ENCODE assay signal across 1 cellular context in the genomic region with DNA sequence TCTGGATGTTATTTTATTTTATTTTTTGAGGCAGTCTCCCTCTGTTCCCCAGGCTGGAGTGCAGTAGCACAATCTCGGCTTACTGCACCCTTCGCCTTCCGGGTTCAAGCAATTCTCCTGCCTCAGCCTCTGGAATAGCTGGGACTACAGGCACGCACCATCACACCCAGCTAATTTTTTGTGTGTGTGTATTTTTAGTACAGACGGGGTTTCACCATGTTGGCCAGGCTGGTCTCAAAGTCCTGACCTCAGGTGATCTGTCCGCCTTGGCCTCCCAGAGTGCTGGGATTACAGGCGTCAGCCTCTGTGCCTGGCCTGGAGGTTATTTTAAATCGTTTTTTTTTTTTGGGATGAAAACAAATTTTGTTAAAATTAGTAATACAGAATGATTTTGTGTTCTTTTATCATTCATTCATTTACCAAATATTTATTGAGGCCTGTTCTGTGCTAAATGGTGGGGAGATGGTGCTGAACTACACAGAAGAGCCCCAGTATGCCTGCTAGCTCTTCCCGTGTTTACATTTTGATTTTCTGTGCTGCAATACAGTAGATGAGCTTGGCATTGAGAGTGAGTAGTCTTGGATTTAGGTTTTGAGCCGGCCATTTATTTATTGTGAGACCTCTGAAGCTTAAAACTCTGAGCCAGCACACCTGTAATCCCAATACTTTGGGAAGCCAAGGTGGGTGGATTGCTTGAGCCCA.
TF ChIP-seq lines count a peak whose summit lies in the region.

No MANE protein-coding gene starts in this region.

TF ChIP-seq in HepG2, 621 proteins besides CTCF, POLR2A, EP300 and RAD21 (continued from another document and continues in another):
- TF ChIP-seq, protein P1, sequence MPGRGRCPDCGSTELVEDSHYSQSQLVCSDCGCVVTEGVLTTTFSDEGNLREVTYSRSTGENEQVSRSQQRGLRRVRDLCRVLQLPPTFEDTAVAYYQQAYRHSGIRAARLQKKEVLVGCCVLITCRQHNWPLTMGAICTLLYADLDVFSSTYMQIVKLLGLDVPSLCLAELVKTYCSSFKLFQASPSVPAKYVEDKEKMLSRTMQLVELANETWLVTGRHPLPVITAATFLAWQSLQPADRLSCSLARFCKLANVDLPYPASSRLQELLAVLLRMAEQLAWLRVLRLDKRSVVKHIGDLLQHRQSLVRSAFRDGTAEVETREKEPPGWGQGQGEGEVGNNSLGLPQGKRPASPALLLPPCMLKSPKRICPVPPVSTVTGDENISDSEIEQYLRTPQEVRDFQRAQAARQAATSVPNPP (CRISPR knock-in tag; IDR thresholded peaks at IDR 0.05) = no peak
- TF ChIP-seq, protein P2, sequence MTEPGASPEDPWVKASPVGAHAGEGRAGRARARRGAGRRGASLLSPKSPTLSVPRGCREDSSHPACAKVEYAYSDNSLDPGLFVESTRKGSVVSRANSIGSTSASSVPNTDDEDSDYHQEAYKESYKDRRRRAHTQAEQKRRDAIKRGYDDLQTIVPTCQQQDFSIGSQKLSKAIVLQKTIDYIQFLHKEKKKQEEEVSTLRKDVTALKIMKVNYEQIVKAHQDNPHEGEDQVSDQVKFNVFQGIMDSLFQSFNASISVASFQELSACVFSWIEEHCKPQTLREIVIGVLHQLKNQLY (CRISPR knock-in tag; IDR thresholded peaks at IDR 0.05) = no peak
- TF ChIP-seq ELF3 (CRISPR knock-in tag; IDR thresholded peaks at IDR 0.05) (0 out of 2 replicates have a peak, but pooled peaks have one; percentile 2), NCOA2 (CRISPR knock-in tag; IDR thresholded peaks at IDR 0.05) (no peak), FLYWCH1 (CRISPR knock-in tag; IDR thresholded peaks at IDR 0.05) (no peak), ZNF260 (CRISPR knock-in tag; IDR thresholded peaks at IDR 0.05; ENCODE audit: borderline replicate concordance, low read depth) (no peak), MYC (CRISPR knock-in tag; IDR thresholded peaks at IDR 0.05; ENCODE audit: borderline replicate concordance) (0 out of 2 replicates have a peak, but pooled peaks have one; percentile 13), GFI1 (CRISPR knock-in tag; IDR thresholded peaks at IDR 0.05; ENCODE audit: borderline replicate concordance) (peak; percentile 70), MAFG (CRISPR knock-in tag; IDR thresholded peaks at IDR 0.05) (no peak), PHF21A (CRISPR knock-in tag; IDR thresholded peaks at IDR 0.05) (0 out of 2 replicates have a peak, but pooled peaks have one; percentile 33), NKX3-1 (CRISPR knock-in tag; IDR thresholded peaks at IDR 0.05) (no peak), FOXA3 (CRISPR knock-in tag; IDR thresholded peaks at IDR 0.05) (peak; percentile 60), DNMT1 (CRISPR knock-in tag; IDR thresholded peaks at IDR 0.05) (no peak), KAT8 (CRISPR knock-in tag; IDR thresholded peaks at IDR 0.05) (no peak; the same call in 1 of the 2 replicates), SRSF4 (IDR thresholded peaks at IDR 0.05; ENCODE audit: low read depth, low read length, poor library complexity, severe bottlenecking) (no peak), NFRKB (IDR thresholded peaks at IDR 0.05) (no peak), NCOR1 (IDR thresholded peaks at IDR 0.05; ENCODE audit: borderline replicate concordance, low read length) (peak; percentile 38; the same call in 1 of the 2 replicates), ZNF652 (CRISPR knock-in tag; IDR thresholded peaks at IDR 0.05; ENCODE audit: borderline replicate concordance, low read depth) (peak; percentile 66; the same call in 1 of the 2 replicates), NR2F6 (IDR thresholded peaks at IDR 0.05) (peak; percentile 31; the same call in 1 of the 2 replicates), NR2F6 (CRISPR knock-in tag; IDR thresholded peaks at IDR 0.05) (peak; percentile 69), ZNF230 (CRISPR knock-in tag; IDR thresholded peaks at IDR 0.05) (no peak), ZNF790 (CRISPR knock-in tag; IDR thresholded peaks at IDR 0.05; ENCODE audit: borderline replicate concordance) (no peak), RARA (CRISPR knock-in tag; IDR thresholded peaks at IDR 0.05) (peak; percentile 72), ZNF446 (CRISPR knock-in tag; IDR thresholded peaks at IDR 0.05) (no peak), ZFAT (CRISPR knock-in tag; conservative IDR thresholded peaks at IDR 0.05) (no peak), SRSF1 (optimal IDR thresholded peaks at IDR 0.05; ENCODE audit: low read depth, low read length) (no peak), RORA (CRISPR knock-in tag; IDR thresholded peaks at IDR 0.05) (no peak), ISL2 (CRISPR knock-in tag; IDR thresholded peaks at IDR 0.05) (no peak), ZBTB7A (CRISPR knock-in tag; IDR thresholded peaks at IDR 0.05) (no peak), THAP11 (CRISPR knock-in tag; IDR thresholded peaks at IDR 0.05) (0 out of 2 replicates have a peak, but pooled peaks have one; percentile 14), CBFB (CRISPR knock-in tag; IDR thresholded peaks at IDR 0.05) (no peak), FOSL2 (CRISPR knock-in tag; IDR thresholded peaks at IDR 0.05) (no peak)
- TF ChIP-seq, protein P3, sequence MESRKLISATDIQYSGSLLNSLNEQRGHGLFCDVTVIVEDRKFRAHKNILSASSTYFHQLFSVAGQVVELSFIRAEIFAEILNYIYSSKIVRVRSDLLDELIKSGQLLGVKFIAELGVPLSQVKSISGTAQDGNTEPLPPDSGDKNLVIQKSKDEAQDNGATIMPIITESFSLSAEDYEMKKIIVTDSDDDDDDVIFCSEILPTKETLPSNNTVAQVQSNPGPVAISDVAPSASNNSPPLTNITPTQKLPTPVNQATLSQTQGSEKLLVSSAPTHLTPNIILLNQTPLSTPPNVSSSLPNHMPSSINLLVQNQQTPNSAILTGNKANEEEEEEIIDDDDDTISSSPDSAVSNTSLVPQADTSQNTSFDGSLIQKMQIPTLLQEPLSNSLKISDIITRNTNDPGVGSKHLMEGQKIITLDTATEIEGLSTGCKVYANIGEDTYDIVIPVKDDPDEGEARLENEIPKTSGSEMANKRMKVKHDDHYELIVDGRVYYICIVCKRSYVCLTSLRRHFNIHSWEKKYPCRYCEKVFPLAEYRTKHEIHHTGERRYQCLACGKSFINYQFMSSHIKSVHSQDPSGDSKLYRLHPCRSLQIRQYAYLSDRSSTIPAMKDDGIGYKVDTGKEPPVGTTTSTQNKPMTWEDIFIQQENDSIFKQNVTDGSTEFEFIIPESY (CRISPR knock-in tag; IDR thresholded peaks at IDR 0.05) = no peak
- TF ChIP-seq, protein P4, sequence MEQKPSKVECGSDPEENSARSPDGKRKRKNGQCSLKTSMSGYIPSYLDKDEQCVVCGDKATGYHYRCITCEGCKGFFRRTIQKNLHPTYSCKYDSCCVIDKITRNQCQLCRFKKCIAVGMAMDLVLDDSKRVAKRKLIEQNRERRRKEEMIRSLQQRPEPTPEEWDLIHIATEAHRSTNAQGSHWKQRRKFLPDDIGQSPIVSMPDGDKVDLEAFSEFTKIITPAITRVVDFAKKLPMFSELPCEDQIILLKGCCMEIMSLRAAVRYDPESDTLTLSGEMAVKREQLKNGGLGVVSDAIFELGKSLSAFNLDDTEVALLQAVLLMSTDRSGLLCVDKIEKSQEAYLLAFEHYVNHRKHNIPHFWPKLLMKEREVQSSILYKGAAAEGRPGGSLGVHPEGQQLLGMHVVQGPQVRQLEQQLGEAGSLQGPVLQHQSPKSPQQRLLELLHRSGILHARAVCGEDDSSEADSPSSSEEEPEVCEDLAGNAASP (CRISPR knock-in tag; IDR thresholded peaks at IDR 0.05; ENCODE audit: borderline replicate concordance) = peak; percentile 96; the same call in 1 of the 2 replicates
- TF ChIP-seq, protein P5, sequence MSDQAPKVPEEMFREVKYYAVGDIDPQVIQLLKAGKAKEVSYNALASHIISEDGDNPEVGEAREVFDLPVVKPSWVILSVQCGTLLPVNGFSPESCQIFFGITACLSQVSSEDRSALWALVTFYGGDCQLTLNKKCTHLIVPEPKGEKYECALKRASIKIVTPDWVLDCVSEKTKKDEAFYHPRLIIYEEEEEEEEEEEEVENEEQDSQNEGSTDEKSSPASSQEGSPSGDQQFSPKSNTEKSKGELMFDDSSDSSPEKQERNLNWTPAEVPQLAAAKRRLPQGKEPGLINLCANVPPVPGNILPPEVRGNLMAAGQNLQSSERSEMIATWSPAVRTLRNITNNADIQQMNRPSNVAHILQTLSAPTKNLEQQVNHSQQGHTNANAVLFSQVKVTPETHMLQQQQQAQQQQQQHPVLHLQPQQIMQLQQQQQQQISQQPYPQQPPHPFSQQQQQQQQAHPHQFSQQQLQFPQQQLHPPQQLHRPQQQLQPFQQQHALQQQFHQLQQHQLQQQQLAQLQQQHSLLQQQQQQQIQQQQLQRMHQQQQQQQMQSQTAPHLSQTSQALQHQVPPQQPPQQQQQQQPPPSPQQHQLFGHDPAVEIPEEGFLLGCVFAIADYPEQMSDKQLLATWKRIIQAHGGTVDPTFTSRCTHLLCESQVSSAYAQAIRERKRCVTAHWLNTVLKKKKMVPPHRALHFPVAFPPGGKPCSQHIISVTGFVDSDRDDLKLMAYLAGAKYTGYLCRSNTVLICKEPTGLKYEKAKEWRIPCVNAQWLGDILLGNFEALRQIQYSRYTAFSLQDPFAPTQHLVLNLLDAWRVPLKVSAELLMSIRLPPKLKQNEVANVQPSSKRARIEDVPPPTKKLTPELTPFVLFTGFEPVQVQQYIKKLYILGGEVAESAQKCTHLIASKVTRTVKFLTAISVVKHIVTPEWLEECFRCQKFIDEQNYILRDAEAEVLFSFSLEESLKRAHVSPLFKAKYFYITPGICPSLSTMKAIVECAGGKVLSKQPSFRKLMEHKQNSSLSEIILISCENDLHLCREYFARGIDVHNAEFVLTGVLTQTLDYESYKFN (CRISPR knock-in tag; conservative IDR thresholded peaks at IDR 0.05) = peak; percentile 53
- TF ChIP-seq, protein P6, sequence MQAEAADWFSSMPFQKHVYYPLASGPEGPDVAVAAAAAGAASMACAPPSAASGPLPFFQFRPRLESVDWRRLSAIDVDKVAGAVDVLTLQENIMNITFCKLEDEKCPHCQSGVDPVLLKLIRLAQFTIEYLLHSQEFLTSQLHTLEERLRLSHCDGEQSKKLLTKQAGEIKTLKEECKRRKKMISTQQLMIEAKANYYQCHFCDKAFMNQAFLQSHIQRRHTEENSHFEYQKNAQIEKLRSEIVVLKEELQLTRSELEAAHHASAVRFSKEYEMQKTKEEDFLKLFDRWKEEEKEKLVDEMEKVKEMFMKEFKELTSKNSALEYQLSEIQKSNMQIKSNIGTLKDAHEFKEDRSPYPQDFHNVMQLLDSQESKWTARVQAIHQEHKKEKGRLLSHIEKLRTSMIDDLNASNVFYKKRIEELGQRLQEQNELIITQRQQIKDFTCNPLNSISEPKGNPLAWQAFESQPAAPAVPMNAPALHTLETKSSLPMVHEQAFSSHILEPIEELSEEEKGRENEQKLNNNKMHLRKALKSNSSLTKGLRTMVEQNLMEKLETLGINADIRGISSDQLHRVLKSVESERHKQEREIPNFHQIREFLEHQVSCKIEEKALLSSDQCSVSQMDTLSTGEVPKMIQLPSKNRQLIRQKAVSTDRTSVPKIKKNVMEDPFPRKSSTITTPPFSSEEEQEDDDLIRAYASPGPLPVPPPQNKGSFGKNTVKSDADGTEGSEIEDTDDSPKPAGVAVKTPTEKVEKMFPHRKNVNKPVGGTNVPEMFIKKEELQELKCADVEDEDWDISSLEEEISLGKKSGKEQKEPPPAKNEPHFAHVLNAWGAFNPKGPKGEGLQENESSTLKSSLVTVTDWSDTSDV (CRISPR knock-in tag; IDR thresholded peaks at IDR 0.05) = no peak
- TF ChIP-seq, protein P7, sequence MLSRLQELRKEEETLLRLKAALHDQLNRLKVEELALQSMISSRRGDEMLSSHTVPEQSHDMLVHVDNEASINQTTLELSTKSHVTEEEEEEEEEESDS (CRISPR knock-in tag; IDR thresholded peaks at IDR 0.05; ENCODE audit: borderline replicate concordance) = no peak
- TF ChIP-seq, protein P8, sequence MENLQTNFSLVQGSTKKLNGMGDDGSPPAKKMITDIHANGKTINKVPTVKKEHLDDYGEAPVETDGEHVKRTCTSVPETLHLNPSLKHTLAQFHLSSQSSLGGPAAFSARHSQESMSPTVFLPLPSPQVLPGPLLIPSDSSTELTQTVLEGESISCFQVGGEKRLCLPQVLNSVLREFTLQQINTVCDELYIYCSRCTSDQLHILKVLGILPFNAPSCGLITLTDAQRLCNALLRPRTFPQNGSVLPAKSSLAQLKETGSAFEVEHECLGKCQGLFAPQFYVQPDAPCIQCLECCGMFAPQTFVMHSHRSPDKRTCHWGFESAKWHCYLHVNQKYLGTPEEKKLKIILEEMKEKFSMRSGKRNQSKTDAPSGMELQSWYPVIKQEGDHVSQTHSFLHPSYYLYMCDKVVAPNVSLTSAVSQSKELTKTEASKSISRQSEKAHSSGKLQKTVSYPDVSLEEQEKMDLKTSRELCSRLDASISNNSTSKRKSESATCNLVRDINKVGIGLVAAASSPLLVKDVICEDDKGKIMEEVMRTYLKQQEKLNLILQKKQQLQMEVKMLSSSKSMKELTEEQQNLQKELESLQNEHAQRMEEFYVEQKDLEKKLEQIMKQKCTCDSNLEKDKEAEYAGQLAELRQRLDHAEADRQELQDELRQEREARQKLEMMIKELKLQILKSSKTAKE (CRISPR knock-in tag; IDR thresholded peaks at IDR 0.05; ENCODE audit: borderline replicate concordance) = peak; percentile 74
- TF ChIP-seq, protein P9, sequence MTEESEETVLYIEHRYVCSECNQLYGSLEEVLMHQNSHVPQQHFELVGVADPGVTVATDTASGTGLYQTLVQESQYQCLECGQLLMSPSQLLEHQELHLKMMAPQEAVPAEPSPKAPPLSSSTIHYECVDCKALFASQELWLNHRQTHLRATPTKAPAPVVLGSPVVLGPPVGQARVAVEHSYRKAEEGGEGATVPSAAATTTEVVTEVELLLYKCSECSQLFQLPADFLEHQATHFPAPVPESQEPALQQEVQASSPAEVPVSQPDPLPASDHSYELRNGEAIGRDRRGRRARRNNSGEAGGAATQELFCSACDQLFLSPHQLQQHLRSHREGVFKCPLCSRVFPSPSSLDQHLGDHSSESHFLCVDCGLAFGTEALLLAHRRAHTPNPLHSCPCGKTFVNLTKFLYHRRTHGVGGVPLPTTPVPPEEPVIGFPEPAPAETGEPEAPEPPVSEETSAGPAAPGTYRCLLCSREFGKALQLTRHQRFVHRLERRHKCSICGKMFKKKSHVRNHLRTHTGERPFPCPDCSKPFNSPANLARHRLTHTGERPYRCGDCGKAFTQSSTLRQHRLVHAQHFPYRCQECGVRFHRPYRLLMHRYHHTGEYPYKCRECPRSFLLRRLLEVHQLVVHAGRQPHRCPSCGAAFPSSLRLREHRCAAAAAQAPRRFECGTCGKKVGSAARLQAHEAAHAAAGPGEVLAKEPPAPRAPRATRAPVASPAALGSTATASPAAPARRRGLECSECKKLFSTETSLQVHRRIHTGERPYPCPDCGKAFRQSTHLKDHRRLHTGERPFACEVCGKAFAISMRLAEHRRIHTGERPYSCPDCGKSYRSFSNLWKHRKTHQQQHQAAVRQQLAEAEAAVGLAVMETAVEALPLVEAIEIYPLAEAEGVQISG (CRISPR knock-in tag; IDR thresholded peaks at IDR 0.05) = no peak
- TF ChIP-seq, protein P10, sequence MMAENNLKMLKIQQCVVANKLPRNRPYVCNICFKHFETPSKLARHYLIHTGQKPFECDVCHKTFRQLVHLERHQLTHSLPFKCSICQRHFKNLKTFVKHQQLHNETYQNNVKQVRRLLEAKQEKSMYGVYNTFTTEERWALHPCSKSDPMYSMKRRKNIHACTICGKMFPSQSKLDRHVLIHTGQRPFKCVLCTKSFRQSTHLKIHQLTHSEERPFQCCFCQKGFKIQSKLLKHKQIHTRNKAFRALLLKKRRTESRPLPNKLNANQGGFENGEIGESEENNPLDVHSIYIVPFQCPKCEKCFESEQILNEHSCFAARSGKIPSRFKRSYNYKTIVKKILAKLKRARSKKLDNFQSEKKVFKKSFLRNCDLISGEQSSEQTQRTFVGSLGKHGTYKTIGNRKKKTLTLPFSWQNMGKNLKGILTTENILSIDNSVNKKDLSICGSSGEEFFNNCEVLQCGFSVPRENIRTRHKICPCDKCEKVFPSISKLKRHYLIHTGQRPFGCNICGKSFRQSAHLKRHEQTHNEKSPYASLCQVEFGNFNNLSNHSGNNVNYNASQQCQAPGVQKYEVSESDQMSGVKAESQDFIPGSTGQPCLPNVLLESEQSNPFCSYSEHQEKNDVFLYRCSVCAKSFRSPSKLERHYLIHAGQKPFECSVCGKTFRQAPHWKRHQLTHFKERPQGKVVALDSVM (CRISPR knock-in tag; IDR thresholded peaks at IDR 0.05) = 0 out of 2 replicates have a peak, but pooled peaks have one; percentile 23
